In genomic region chr5:128674837-128675446, GRCh38 we compare ENCODE assay signal across 8 cellular contexts.
DNase-seq lines count a peak whose midpoint lies in the region; ATAC-seq and TF ChIP-seq lines count a peak whose summit lies in the region.

No MANE protein-coding gene starts in this region.

- TF ChIP-seq CTCF in Calu3 (IDR thresholded peaks at IDR 0.05; ENCODE audit: unreplicated experiment) (peak; percentile 55), upper lobe of right lung (IDR thresholded peaks at IDR 0.05) (peak; percentile 64)

- peaks cover 6% of the 10 kb centered on the region for H3K9me3 Mint-ChIP-seq in Calu3 (ENCODE audit: low read depth, unreplicated experiment)
- H3K9me3 Mint-ChIP-seq in activated naive CD8-positive, alpha-beta T cell treated with anti-CD3 and anti-CD28 coated beads, Interleukin-2, amount 50 U/mL, for 24 hours, result peaks cover 3% of the 10 kb centered on the region

- H3K4me3 ChIP-seq in upper lobe of right lung, result no peak overlapping the region

- H3K27ac ChIP-seq in upper lobe of right lung, result no peak overlapping the region

- CTCF ChIA-PET in Calu3 (lab: Charles Lee), result interaction anchor here (0.6 to 2.2 kb wide), 3 partner anchors 19 to 332 kb away, joined by 3 to 4 read pairs (median 3); no protein-coding TSS in a partner anchor

- no TSS peak for BruUV-seq in Calu3 (replicated peaks; lab: Mats Ljungman, UMichigan)

- no peaks in the 10 kb centered on the region for H3K36me3 Mint-ChIP-seq in Calu3 (ENCODE audit: insufficient read depth, unreplicated experiment)
- H3K36me3 Mint-ChIP-seq in activated naive CD8-positive, alpha-beta T cell treated with anti-CD3 and anti-CD28 coated beads, Interleukin-2, amount 50 U/mL, for 24 hours (ENCODE audit: low read depth), result no peaks in the 10 kb centered on the region

- ATAC-seq in GM18909 (IDR thresholded peaks at IDR 0.05; ENCODE audit: poor library complexity, unreplicated experiment) (peak; percentile 91), HG03045 (IDR thresholded peaks at IDR 0.05; ENCODE audit: unreplicated experiment) (peak; percentile 78), upper lobe of right lung (peak; percentile 81)
- no peak for ATAC-seq in activated naive CD8-positive, alpha-beta T cell treated with anti-CD3 and anti-CD28 coated beads, Interleukin-2, amount 50 U/mL, for 24 hours

- no peaks in the 10 kb centered on the region for H3K27me3 ChIP-seq in upper lobe of right lung

- H3K9me3 ChIP-seq in upper lobe of right lung, result no peaks in the 10 kb centered on the region

- intact Hi-C loops in Calu3 (cut with micrococcal nuclease; ENCODE audit: unreplicated experiment) (loop anchor here (2.0 to 10.0 kb wide), 4 partner anchors 97 to 1110 kb away; no protein-coding TSS in a partner anchor), upper lobe of right lung (cut with DNase I) (no loop called here)

- H3K27ac Mint-ChIP-seq in Calu3 (ENCODE audit: unreplicated experiment), result no peak overlapping the region
- no peak overlapping the region for H3K27ac Mint-ChIP-seq in activated naive CD8-positive, alpha-beta T cell treated with anti-CD3 and anti-CD28 coated beads, Interleukin-2, amount 50 U/mL, for 24 hours

- H3K4me1 ChIP-seq in upper lobe of right lung, result no peaks in the 10 kb centered on the region

- H3K27me3 Mint-ChIP-seq in Calu3 (ENCODE audit: unreplicated experiment), result no peaks in the 10 kb centered on the region
- H3K27me3 Mint-ChIP-seq in activated naive CD8-positive, alpha-beta T cell treated with anti-CD3 and anti-CD28 coated beads, Interleukin-2, amount 50 U/mL, for 24 hours, result no peaks in the 10 kb centered on the region

- peak; percentile 76 for DNase-seq in Calu3
- peak; percentile 45 for DNase-seq in NCI-H748 (lab: John Stamatoyannopoulos, UW; ENCODE audit: unreplicated experiment)
- peak; percentile 50 for DNase-seq in activated naive CD8-positive, alpha-beta T cell treated with anti-CD3 and anti-CD28 coated beads, Interleukin-2, amount 50 U/mL, for 24 hours
- peak; percentile 43 for DNase-seq in kidney glomerular epithelial cell (lab: John Stamatoyannopoulos, UW)
- DNase-seq in upper lobe of right lung, result no peak
- DNase-seq in epidermal melanocyte (ENCODE audit: insufficient read length, low spot score), result no peak

- peaks cover 15% of the 10 kb centered on the region for H3K4me1 Mint-ChIP-seq in Calu3 (ENCODE audit: low read depth, unreplicated experiment)
- H3K4me1 Mint-ChIP-seq in activated naive CD8-positive, alpha-beta T cell treated with anti-CD3 and anti-CD28 coated beads, Interleukin-2, amount 50 U/mL, for 24 hours, result no peaks in the 10 kb centered on the region

- no peaks in the 10 kb centered on the region for H3K36me3 ChIP-seq in upper lobe of right lung

- no peak overlapping the region for H3K4me3 Mint-ChIP-seq in Calu3 (ENCODE audit: low read depth, unreplicated experiment)
- no peak overlapping the region for H3K4me3 Mint-ChIP-seq in activated naive CD8-positive, alpha-beta T cell treated with anti-CD3 and anti-CD28 coated beads, Interleukin-2, amount 50 U/mL, for 24 hours

Comparison
In these comparisons a context has a peak if more than half of its experiments do, and no peak if none do; other contexts are left out.
1. DNase-seq: peak in Calu3 (single experiment), NCI-H748 (single experiment), activated naive CD8-positive, alpha-beta T cell treated with anti-CD3 and anti-CD28 coated beads, Interleukin-2, amount 50 U/mL, for 24 hours (single experiment) and kidney glomerular epithelial cell (single experiment); none in upper lobe of right lung (single experiment) and epidermal melanocyte (single experiment).